ENCODE assay signal across 11 cellular contexts in genomic region chr17:382644-383533, GRCh38. TPM values are rescaled to one million over a fixed set of nuclear protein-coding genes. Genes with fewer than 3 reads are reported as not detected.
DNase-seq lines count a peak whose midpoint lies in the region; ATAC-seq, FAIRE-seq and TF ChIP-seq lines count a peak whose summit lies in the region.
"Had no signal": no experiment of that assay in that cellular context is flagged by ENCODE, and none has a peak within 500 bp of the region (broad histone marks: within the 10 kb centered on the region; RNA-seq: fewer than 3 reads in every experiment).

No MANE protein-coding gene starts in this region.

- 56 to 66% methylated on average over 6 to 13 of the region's 13 CpGs for WGBS in transverse colon (ENCODE audit: low coverage in 1 of 2), 2 donors

- H3K27ac ChIP-seq in transverse colon, result peak overlapping the region in 3 of 4 donors; percentile 8 to 59 (median 27)

- no peaks in the 10 kb centered on the region for H3K36me3 ChIP-seq in transverse colon

- no peak overlapping the region for H3K4me3 ChIP-seq in transverse colon

- TF ChIP-seq EP300 in transverse colon (IDR thresholded peaks at IDR 0.05; ENCODE audit: low read depth), result no peak

- peaks cover 8 to 13% (median 11%) of the 10 kb centered on the region in 4 donors for H3K4me1 ChIP-seq in transverse colon

- in situ Hi-C loops in transverse colon (cut with MboI; ENCODE audit: low pct_ligation_motif_present in 1 of 4, low pct_unique_long_range_greater_than_20kb in 1 of 4, low sequenced_read_pairs in 3 of 4), result no loop called here

- intact Hi-C loops in Right ventricle myocardium superior (cut with DNase I) (no loop called here), cardiac septum (cut with DNase I) (loop anchor here (5.0 kb wide), 1 partner anchor 201 kb away; the partner anchor contains the start of gene DOC2B), transverse colon (cut with DNase I; ENCODE audit: low total_unique reads) (no loop called here)

- DNase-seq in Right ventricle myocardium superior (no peak), cardiac septum (ENCODE audit: low spot score) (no peak), amniotic epithelial cell (ENCODE audit: low read depth) (peak; percentile 72), transverse colon (no peak), NOMO-1 treated with DMSO at 0.1 percent for 48 hours (lab: John Stamatoyannopoulos, UW; ENCODE audit: unreplicated experiment) (no peak), NCI-H2029 (lab: John Stamatoyannopoulos, UW) (no peak), NCI-H2107 (lab: John Stamatoyannopoulos, UW) (no peak)
- DNase-seq: DMS79 treated with DMSO at 0.1 percent for 48 hours; stimulated activated CD4-positive, alpha-beta T cell treated with anti-CD3 and anti-CD28 coated beads, Interleukin-4, amount 100 ng/mL, for 24 hours had no signal

- H3K9me3 ChIP-seq in transverse colon, result no peaks in the 10 kb centered on the region

- no peak for TF ChIP-seq POLR2A in transverse colon (IDR thresholded peaks at IDR 0.05)

- no peak for TF ChIP-seq CTCF in transverse colon (IDR thresholded peaks at IDR 0.05)

- peaks cover 3% of the 10 kb centered on the region for H3K27me3 ChIP-seq in transverse colon

- peak; percentile 98 for FAIRE-seq in islet of Langerhans (lab: Jason Lieb, UNC)
- FAIRE-seq: endometrium had no signal

- peak; percentile 25 for ATAC-seq in Right ventricle myocardium superior (ENCODE audit: poor library complexity)

RNA-seq across cellular contexts. Expression of gene RPH3AL, which starts 30.3 kb away (rescaled TPM):
- 4.6 TPM for total RNA-seq in Right ventricle myocardium superior
- total RNA-seq in cardiac septum, result 5.5 TPM
- total RNA-seq in transverse colon, result 10 to 100 TPM; 24.3 to 90.5 (median 47.2) TPM
